Comparison of ENCODE assay signal across 23 cellular contexts in genomic region chr5:9332026-9332425, GRCh38.
"Had no signal": no experiment of that assay in that cellular context is flagged by ENCODE, and none has a peak within 500 bp of the region (broad histone marks: within the 10 kb centered on the region; RNA-seq: fewer than 3 reads in every experiment).

No MANE protein-coding gene starts in this region.

- H3K4me3 ChIP-seq: heart left ventricle, pancreas, prostate gland, right lobe of liver, spleen, stomach, thoracic aorta, transverse colon, uterus had no signal

- H3K36me3 ChIP-seq: pancreas, prostate gland, right lobe of liver, spleen, stomach, thoracic aorta, transverse colon, uterus had no signal

- ATAC-seq: esophagus mucosa, left colon, left ventricle myocardium superior, pancreas had no signal

- H3K27ac ChIP-seq: heart left ventricle, pancreas, prostate gland, right lobe of liver, spleen, stomach, thoracic aorta, transverse colon, uterus had no signal

- H3K27me3 ChIP-seq: heart left ventricle, pancreas, right lobe of liver, spleen, stomach, transverse colon, uterus had no signal

- H3K4me1 ChIP-seq: pancreas, prostate gland, right lobe of liver, spleen, stomach, transverse colon, uterus had no signal

- DNase-seq: effector memory CD4-positive, alpha-beta T cell; heart left ventricle; hippocampal formation; left colon; left ventricle myocardium superior; mammary epithelial cell; natural killer cell; nucleus accumbens; pancreas; retina; right lobe of liver; spleen; stimulated activated CD4-positive, alpha-beta T cell treated with anti-CD3 and anti-CD28 coated beads, Interleukin-15, amount 100 ng/mL, for 24 hours; stimulated activated CD4-positive, alpha-beta T cell treated with anti-CD3 and anti-CD28 coated beads, Interleukin-1b, Interleukin-23, amount 100 ng/mL, for 48 hours; stimulated activated CD4-positive, alpha-beta T cell treated with anti-CD3 and anti-CD28 coated beads, Interleukin-4, amount 100 ng/mL, for 24 hours; stimulated activated naive CD4-positive, alpha-beta T cell; stomach; substantia nigra; transverse colon; uterus had no signal

- H3K9me3 ChIP-seq: heart left ventricle, pancreas, prostate gland, right lobe of liver, spleen, stomach, thoracic aorta, transverse colon, uterus had no signal
